2 cellular contexts compared by ENCODE assay signal in genomic region chr12:12586879-12587675, GRCh38.
A peak's percentile ranks its signal among the peaks of the same experiment; 100 is the strongest.
TF ChIP-seq lines count a peak whose summit lies in the region.

No MANE protein-coding gene starts in this region.

TF ChIP-seq in SK-N-SH treated with all-trans-retinoic acid at 6 μM for 48 hours, 23 proteins besides CTCF, POLR2A, EP300 and RAD21 (continued from another document):
- TF ChIP-seq CSRNP3 (CRISPR knock-in tag; IDR thresholded peaks at IDR 0.05), result no peak
- TF ChIP-seq, protein P1, sequence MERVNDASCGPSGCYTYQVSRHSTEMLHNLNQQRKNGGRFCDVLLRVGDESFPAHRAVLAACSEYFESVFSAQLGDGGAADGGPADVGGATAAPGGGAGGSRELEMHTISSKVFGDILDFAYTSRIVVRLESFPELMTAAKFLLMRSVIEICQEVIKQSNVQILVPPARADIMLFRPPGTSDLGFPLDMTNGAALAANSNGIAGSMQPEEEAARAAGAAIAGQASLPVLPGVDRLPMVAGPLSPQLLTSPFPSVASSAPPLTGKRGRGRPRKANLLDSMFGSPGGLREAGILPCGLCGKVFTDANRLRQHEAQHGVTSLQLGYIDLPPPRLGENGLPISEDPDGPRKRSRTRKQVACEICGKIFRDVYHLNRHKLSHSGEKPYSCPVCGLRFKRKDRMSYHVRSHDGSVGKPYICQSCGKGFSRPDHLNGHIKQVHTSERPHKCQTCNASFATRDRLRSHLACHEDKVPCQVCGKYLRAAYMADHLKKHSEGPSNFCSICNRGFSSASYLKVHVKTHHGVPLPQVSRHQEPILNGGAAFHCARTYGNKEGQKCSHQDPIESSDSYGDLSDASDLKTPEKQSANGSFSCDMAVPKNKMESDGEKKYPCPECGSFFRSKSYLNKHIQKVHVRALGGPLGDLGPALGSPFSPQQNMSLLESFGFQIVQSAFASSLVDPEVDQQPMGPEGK (CRISPR knock-in tag; IDR thresholded peaks at IDR 0.05; ENCODE audit: borderline replicate concordance), result no peak
- TF ChIP-seq OSR1 (CRISPR knock-in tag; IDR thresholded peaks at IDR 0.05), result no peak
- peak; percentile 62 for TF ChIP-seq ISL1 (CRISPR knock-in tag; IDR thresholded peaks at IDR 0.05)

TF ChIP-seq in SK-N-SH, 30 proteins besides CTCF, POLR2A, EP300 and RAD21 (continued from another document):
- TF ChIP-seq, protein P2, sequence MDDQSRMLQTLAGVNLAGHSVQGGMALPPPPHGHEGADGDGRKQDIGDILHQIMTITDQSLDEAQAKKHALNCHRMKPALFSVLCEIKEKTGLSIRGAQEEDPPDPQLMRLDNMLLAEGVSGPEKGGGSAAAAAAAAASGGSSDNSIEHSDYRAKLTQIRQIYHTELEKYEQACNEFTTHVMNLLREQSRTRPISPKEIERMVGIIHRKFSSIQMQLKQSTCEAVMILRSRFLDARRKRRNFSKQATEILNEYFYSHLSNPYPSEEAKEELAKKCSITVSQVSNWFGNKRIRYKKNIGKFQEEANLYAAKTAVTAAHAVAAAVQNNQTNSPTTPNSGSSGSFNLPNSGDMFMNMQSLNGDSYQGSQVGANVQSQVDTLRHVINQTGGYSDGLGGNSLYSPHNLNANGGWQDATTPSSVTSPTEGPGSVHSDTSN (IDR thresholded peaks at IDR 0.05), result no peak
- no peak for TF ChIP-seq TAF1 (IDR thresholded peaks at IDR 0.05; ENCODE audit: borderline replicate concordance, low read depth, low read length)
- TF ChIP-seq NFIC (IDR thresholded peaks at IDR 0.05; ENCODE audit: borderline replicate concordance), result no peak
- no peak for TF ChIP-seq FOSL2 (IDR thresholded peaks at IDR 0.05; ENCODE audit: borderline replicate concordance, low read depth)
- TF ChIP-seq SMC3 (IDR thresholded peaks at IDR 0.05; ENCODE audit: low read depth, low read length), result no peak
- no peak for TF ChIP-seq ELF1 (IDR thresholded peaks at IDR 0.05)
- no peak for TF ChIP-seq NRF1 (IDR thresholded peaks at IDR 0.05; ENCODE audit: low read depth, low read length)
- no peak for TF ChIP-seq GATA2 (CRISPR knock-in tag; IDR thresholded peaks at IDR 0.05)
- no peak for TF ChIP-seq MEF2A (IDR thresholded peaks at IDR 0.05; ENCODE audit: borderline replicate concordance, low read depth)
- no peak for TF ChIP-seq SIN3A (IDR thresholded peaks at IDR 0.05; ENCODE audit: borderline replicate concordance, low read depth, low read length)
- TF ChIP-seq, protein P3, sequence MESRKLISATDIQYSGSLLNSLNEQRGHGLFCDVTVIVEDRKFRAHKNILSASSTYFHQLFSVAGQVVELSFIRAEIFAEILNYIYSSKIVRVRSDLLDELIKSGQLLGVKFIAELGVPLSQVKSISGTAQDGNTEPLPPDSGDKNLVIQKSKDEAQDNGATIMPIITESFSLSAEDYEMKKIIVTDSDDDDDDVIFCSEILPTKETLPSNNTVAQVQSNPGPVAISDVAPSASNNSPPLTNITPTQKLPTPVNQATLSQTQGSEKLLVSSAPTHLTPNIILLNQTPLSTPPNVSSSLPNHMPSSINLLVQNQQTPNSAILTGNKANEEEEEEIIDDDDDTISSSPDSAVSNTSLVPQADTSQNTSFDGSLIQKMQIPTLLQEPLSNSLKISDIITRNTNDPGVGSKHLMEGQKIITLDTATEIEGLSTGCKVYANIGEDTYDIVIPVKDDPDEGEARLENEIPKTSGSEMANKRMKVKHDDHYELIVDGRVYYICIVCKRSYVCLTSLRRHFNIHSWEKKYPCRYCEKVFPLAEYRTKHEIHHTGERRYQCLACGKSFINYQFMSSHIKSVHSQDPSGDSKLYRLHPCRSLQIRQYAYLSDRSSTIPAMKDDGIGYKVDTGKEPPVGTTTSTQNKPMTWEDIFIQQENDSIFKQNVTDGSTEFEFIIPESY (IDR thresholded peaks at IDR 0.05; ENCODE audit: borderline replicate concordance, low read depth), result no peak
- TF ChIP-seq MXI1 (IDR thresholded peaks at IDR 0.05; ENCODE audit: low read depth, low read length), result no peak
